8 cellular contexts compared by ENCODE assay signal in genomic region chr4:6200011-6200921, GRCh38. TPM values are rescaled to one million over a fixed set of nuclear protein-coding genes. Genes with fewer than 3 reads are reported as not detected.
DNase-seq lines count a peak whose midpoint lies in the region; ATAC-seq lines count a peak whose summit lies in the region.

JAKMIP1 (minus strand) TSS chr4:6200549; CDS start chr4:6112850, 87,699 bp downstream.

- no peaks in the 10 kb centered on the region for H3K9me3 ChIP-seq in endocrine pancreas (ENCODE audit: control insufficient read depth, low read length)

- ATAC-seq in GM18502 (IDR thresholded peaks at IDR 0.05; ENCODE audit: poor library complexity, unreplicated experiment) = peak; percentile 92
- peak; percentile 77 for ATAC-seq in HG02610 (IDR thresholded peaks at IDR 0.05; ENCODE audit: unreplicated experiment)

- DNase-seq in NCI-H1930 (lab: John Stamatoyannopoulos, UW) = peak; percentile 71 to 82
- peak; percentile 67 to 75 for DNase-seq in activated CD8-positive, alpha-beta memory T cell treated with anti-CD3 and anti-CD28 coated beads for 4 hours (ENCODE audit: low read depth in 2 of 2)
- DNase-seq in mucosa of gallbladder (ENCODE audit: low spot score) = peak; percentile 85
- DNase-seq in stimulated activated CD8-positive, alpha-beta memory T cell treated with anti-CD3 and anti-CD28 coated beads, Interleukin-7, amount 100 ng/mL, for 1 hour (ENCODE audit: low read depth in 2 of 2) = peak; percentile 74 to 78
- no peak for DNase-seq in epidermal melanocyte (ENCODE audit: insufficient read length, low spot score)

- H3K36me3 ChIP-seq in endocrine pancreas (ENCODE audit: control insufficient read depth, insufficient read depth, low read length) = no peaks in the 10 kb centered on the region

- no peaks in the 10 kb centered on the region for H3K27me3 ChIP-seq in endocrine pancreas (ENCODE audit: control insufficient read depth, insufficient read depth, low read length)

- no peak within 1 kb of the TSS for H3K4me3 ChIP-seq in endocrine pancreas (ENCODE audit: control insufficient read depth, insufficient read depth, low read length)

- H3K4me1 ChIP-seq in endocrine pancreas (ENCODE audit: control insufficient read depth, insufficient read depth, low read length) = no peaks in the 10 kb centered on the region

- H3K9ac ChIP-seq in endocrine pancreas (ENCODE audit: control insufficient read depth, insufficient read depth, low read length) = peak within 1 kb of the TSS; percentile 15

RNA-seq across cellular contexts. Expression of gene JAKMIP1, which starts in this region (rescaled TPM):
- 0.37 TPM for total RNA-seq in mucosa of gallbladder

Comparison
In these comparisons a context has a peak if more than half of its experiments do, and no peak if none do; other contexts are left out.
1. Peak in DNase-seq in mucosa of gallbladder; RNA of the gene not detected or under 1 TPM.